Comparison of ENCODE assay signal across 8 cellular contexts in genomic region chr22:36365020-36365411, GRCh38. TPM values are rescaled to one million over a fixed set of nuclear protein-coding genes. Genes with fewer than 3 reads are reported as not detected.
DNase-seq lines count a peak whose midpoint lies in the region; ATAC-seq and TF ChIP-seq lines count a peak whose summit lies in the region.

No MANE protein-coding gene starts in this region.

- H3K9me3 ChIP-seq in psoas muscle (no peaks in the 10 kb centered on the region), uterus (no peaks in the 10 kb centered on the region)

- H3K4me1 ChIP-seq in psoas muscle, result peaks cover 92% of the 10 kb centered on the region
- H3K4me1 ChIP-seq in uterus, result peaks cover 24 to 71% of the 10 kb centered on the region in 2 donors

- H3K36me3 ChIP-seq in GM06990 (ENCODE audit: control insufficient read depth, insufficient read depth, low read length), result peaks cover 16% of the 10 kb centered on the region
- peaks cover 4 to 6% of the 10 kb centered on the region in 2 donors for H3K36me3 ChIP-seq in psoas muscle (ENCODE audit: insufficient read depth in 1 of 2, low read depth in 1 of 2)
- no peaks in the 10 kb centered on the region for H3K36me3 ChIP-seq in uterus

- intact Hi-C loops in psoas muscle (cut with DNase I), result no loop called here
- intact Hi-C loops in uterus (cut with DNase I; ENCODE audit: low total_unique reads), result no loop called here
- intact Hi-C loops in posterior cingulate gyrus (cut with DNase I), result no loop called here

- H3K4me3 ChIP-seq in GM06990 (replicated peaks; ENCODE audit: low read depth, low read length) (no peak overlapping the region), NB4 (ENCODE audit: low read depth, low read length) (no peak overlapping the region), psoas muscle (no peak overlapping the region), uterus (no peak overlapping the region)

- TF ChIP-seq POLR2A in NB4 (IDR thresholded peaks at IDR 0.05; ENCODE audit: extremely low read depth, insufficient read length), result no peak
- TF ChIP-seq POLR2A in uterus (IDR thresholded peaks at IDR 0.05), result peak; percentile 24 to 70

- H3K27me3 ChIP-seq in GM06990 (replicated peaks; ENCODE audit: control insufficient read depth, insufficient read depth, low read length) (no peaks in the 10 kb centered on the region), psoas muscle (ENCODE audit: insufficient read depth in 3 of 3, low read length in 2 of 3) (no peaks in the 10 kb centered on the region), uterus (no peaks in the 10 kb centered on the region)

- WGBS in psoas muscle, 3 donors, result 38 to 41% (median 41%) methylated on average over 9 of the region's 9 CpGs

- DNase-seq in GM06990 (ENCODE audit: extremely low read depth, insufficient read length), result peak; percentile 61
- DNase-seq in NB4 (ENCODE audit: low read depth), result peak; percentile 83
- peak; percentile 85 for DNase-seq in activated T-cell treated with anti-CD3 and anti-CD28 coated beads for 48 hours (ENCODE audit: low read depth)
- DNase-seq in fibroblast of gingiva (ENCODE audit: low read depth), result peak; percentile 79
- peak; percentile 62 to 67 for DNase-seq in psoas muscle
- peak; percentile 75 to 89 for DNase-seq in uterus
- DNase-seq in SIG-M5 (lab: John Stamatoyannopoulos, UW), result no peak
- no peak for DNase-seq in posterior cingulate gyrus

- TF ChIP-seq CTCF in GM06990 (IDR thresholded peaks at IDR 0.05; ENCODE audit: insufficient read depth, low read length, poor library complexity, severe bottlenecking) (no peak), NB4 (IDR thresholded peaks at IDR 0.05; ENCODE audit: low read depth, low read length) (no peak), psoas muscle (IDR thresholded peaks at IDR 0.05) (no peak), uterus (IDR thresholded peaks at IDR 0.05) (no peak)

- ATAC-seq in psoas muscle, result peak; percentile 48 to 69 (median 61)

- H3K27ac ChIP-seq in psoas muscle (peak overlapping the region; percentile 69), uterus (peak overlapping the region; percentile 96 to 98)

RNA-seq across cellular contexts. Expression of gene MYH9, which starts 22.8 kb away (rescaled TPM):
- total RNA-seq in psoas muscle, result 100 to 1,000 TPM in 3 of 4 donors, 10 to 100 TPM in 1; 92.0 to 214 (median 179) TPM
- polyA plus RNA-seq in psoas muscle, result 10 to 100 TPM; 35.6 to 89.3 (median 56.3) TPM
- total RNA-seq in uterus, result 1,000 to 10,000 TPM in 1 of 4 donors, 100 to 1,000 TPM in 3; 215 to 1,171 (median 400) TPM

Comparison
In these comparisons a context has a peak if more than half of its experiments do, and no peak if none do; other contexts are left out.
1. DNase-seq: peak in GM06990 (single experiment), NB4 (single experiment), activated T-cell treated with anti-CD3 and anti-CD28 coated beads for 48 hours (single experiment), fibroblast of gingiva (single experiment), psoas muscle (2 of 2) and uterus (2 of 2); none in SIG-M5 (single experiment) and posterior cingulate gyrus (0 of 10).